8 cellular contexts compared by ENCODE assay signal in the genomic region with DNA sequence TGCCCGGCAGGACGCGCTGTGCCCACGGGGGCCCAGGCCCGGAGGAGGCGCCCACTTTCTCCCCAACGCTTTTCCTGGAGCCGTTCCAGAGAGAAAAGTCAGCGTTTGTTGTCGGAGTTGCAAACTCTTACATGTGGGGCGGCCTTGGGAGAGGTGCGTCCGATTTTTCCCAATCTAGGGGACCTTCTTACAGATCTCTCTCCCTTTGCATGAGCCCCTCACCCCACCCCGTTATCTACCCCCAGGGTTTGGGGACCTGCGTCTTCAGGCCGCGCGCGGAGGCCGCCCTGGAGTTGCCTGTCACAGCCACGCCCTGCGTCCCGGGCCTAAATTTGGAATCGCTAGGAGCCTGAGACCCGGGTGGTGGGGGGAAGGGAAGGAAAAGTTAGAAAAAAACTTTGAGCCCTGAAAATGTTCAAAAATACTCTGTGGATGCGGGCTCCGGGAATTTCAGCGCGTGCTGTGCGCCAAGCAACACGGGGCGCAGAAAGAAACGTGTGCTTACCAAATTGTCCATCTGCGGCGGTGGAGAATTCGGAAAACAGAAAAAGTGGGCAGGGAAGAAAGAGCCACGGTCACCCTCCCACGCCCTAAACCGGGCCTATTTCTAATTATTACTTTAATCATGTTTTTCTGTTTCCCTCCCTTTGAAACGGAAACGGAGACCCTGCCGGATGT. TPM values are rescaled to one million over a fixed set of nuclear protein-coding genes. Genes with fewer than 3 reads are reported as not detected.
DNase-seq lines count a peak whose midpoint lies in the region; ATAC-seq and TF ChIP-seq lines count a peak whose summit lies in the region.

No MANE protein-coding gene starts in this region.

- H3K27me3 Mint-ChIP-seq in endodermal cell (ENCODE audit: insufficient read depth) = peaks cover 35% of the 10 kb centered on the region
- H3K27me3 Mint-ChIP-seq in naive B cell = no peaks in the 10 kb centered on the region

- H3K9ac ChIP-seq in endodermal cell (ENCODE audit: extremely low read depth, low read length, poor library complexity, severe bottlenecking) = peak overlapping the region; percentile 80

- in situ Hi-C loops in HAP-1 (cut with MboI; ENCODE audit: low sequenced_read_pairs) = no loop called here

- DNase-seq in AG20443 (ENCODE audit: low spot score) (peak; percentile 57), HAP-1 (ENCODE audit: low spot score in 2 of 2) (peak; percentile 19 to 72), SJSA1 (ENCODE audit: low read depth in 1 of 2, low spot score in 2 of 2) (peak; percentile 58 to 65), endodermal cell (no peak), naive B cell (no peak), cerebellar cortex (ENCODE audit: low spot score) (no peak), NK-92 (lab: John Stamatoyannopoulos, UW; ENCODE audit: unreplicated experiment) (no peak)

- H3K27ac Mint-ChIP-seq in endodermal cell (peak overlapping the region; percentile 85), naive B cell (peak overlapping the region in 5 of 6 donors; percentile 61 to 95 (median 78))

- H3K9me3 Mint-ChIP-seq in endodermal cell (no peaks in the 10 kb centered on the region), naive B cell (peaks cover 0 to 2% (median 0%) of the 10 kb centered on the region in 7 donors)

- no peaks in the 10 kb centered on the region for H3K27me3 ChIP-seq in HAP-1 (ENCODE audit: low read depth)
- H3K27me3 ChIP-seq in SJSA1 (replicated peaks) = no peaks in the 10 kb centered on the region
- peaks cover 16% of the 10 kb centered on the region for H3K27me3 ChIP-seq in endodermal cell (ENCODE audit: control insufficient read depth, insufficient read depth, low read length, poor library complexity, severe bottlenecking)

- WGBS in endodermal cell (ENCODE audit: insufficient coverage in 1 of 2, insufficient read length in 1 of 2), 2 experiments = 1 to 2% methylated on average over 30 to 38 of the region's 42 CpGs

- peaks cover 26% of the 10 kb centered on the region for H3K36me3 Mint-ChIP-seq in endodermal cell (ENCODE audit: low read depth)
- no peaks in the 10 kb centered on the region for H3K36me3 Mint-ChIP-seq in naive B cell

- peak overlapping the region; percentile 80 for H3K4me3 ChIP-seq in HAP-1
- peak overlapping the region; percentile 94 for H3K4me3 ChIP-seq in SJSA1
- H3K4me3 ChIP-seq in endodermal cell (ENCODE audit: low read length) = peak overlapping the region; percentile 95

- peak overlapping the region; percentile 73 for H3K27ac ChIP-seq in SJSA1
- H3K27ac ChIP-seq in endodermal cell (ENCODE audit: low read depth, low read length) = peak overlapping the region; percentile 32

- no peak for TF ChIP-seq CTCF in endodermal cell (conservative IDR thresholded peaks at IDR 0.05)

- H3K36me3 ChIP-seq in HAP-1 (replicated peaks) = peaks cover 2% of the 10 kb centered on the region; the same call in 1 of the 2 replicates
- H3K36me3 ChIP-seq in SJSA1 = peaks cover 32% of the 10 kb centered on the region
- peaks cover 4% of the 10 kb centered on the region for H3K36me3 ChIP-seq in endodermal cell (ENCODE audit: control insufficient read depth, insufficient read depth, low read length)

- peaks cover 39% of the 10 kb centered on the region for H3K4me1 Mint-ChIP-seq in endodermal cell
- peaks cover 37 to 54% (median 48%) of the 10 kb centered on the region in 3 donors for H3K4me1 Mint-ChIP-seq in naive B cell

- H3K4me3 Mint-ChIP-seq in endodermal cell = peak overlapping the region; percentile 84
- peak overlapping the region; percentile 88 to 95 (median 92) for H3K4me3 Mint-ChIP-seq in naive B cell

- H3K9me3 ChIP-seq in HAP-1 (no peaks in the 10 kb centered on the region), SJSA1 (replicated peaks) (no peaks in the 10 kb centered on the region), endodermal cell (ENCODE audit: control insufficient read depth, low read length) (no peaks in the 10 kb centered on the region)

- ATAC-seq in naive B cell (ENCODE audit: low read depth in 2 of 2) = peak; percentile 1 to 2
- no peak for ATAC-seq in GM19467 (IDR thresholded peaks at IDR 0.05; ENCODE audit: unreplicated experiment)

- H3K4me1 ChIP-seq in HAP-1 (peaks cover 11% of the 10 kb centered on the region; the same call in 1 of the 2 replicates), SJSA1 (replicated peaks) (peaks cover 43% of the 10 kb centered on the region), endodermal cell (ENCODE audit: control insufficient read depth, insufficient read depth, low read length) (peaks cover 8% of the 10 kb centered on the region)

RNA-seq across cellular contexts. Expression of a gene that starts 0.6 kb away (rescaled TPM):
- 463 and 527 TPM in 2 replicates for total RNA-seq in SJSA1 (2014; rRNA removed; shearing (Covaris generic))
- 100 to 1,000 TPM; 314 to 397 TPM for total RNA-seq in endodermal cell
- polyA plus RNA-seq in endodermal cell (2013, experiment 1 of 2) = 226 TPM
- polyA plus RNA-seq in endodermal cell (2013, experiment 2 of 2) = 207 TPM
- 100 to 1,000 TPM in 4 of 6 donors, 10 to 100 TPM in 2; 85.3 to 132 (median 119) TPM for polyA plus RNA-seq in naive B cell (ENCODE audit: low read depth in 6 of 6)

Comparison
In these comparisons a context has a peak if more than half of its experiments do, and no peak if none do; other contexts are left out.
1. DNase-seq: peak in AG20443 (single experiment), HAP-1 (2 of 2) and SJSA1 (2 of 2); none in endodermal cell (single experiment), naive B cell (single experiment), cerebellar cortex (single experiment) and NK-92 (single experiment).
2. Peak in every context shown above with its lines, with median percentiles within 50 percentile points of each other: H3K4me3 ChIP-seq.